In the genomic region with DNA sequence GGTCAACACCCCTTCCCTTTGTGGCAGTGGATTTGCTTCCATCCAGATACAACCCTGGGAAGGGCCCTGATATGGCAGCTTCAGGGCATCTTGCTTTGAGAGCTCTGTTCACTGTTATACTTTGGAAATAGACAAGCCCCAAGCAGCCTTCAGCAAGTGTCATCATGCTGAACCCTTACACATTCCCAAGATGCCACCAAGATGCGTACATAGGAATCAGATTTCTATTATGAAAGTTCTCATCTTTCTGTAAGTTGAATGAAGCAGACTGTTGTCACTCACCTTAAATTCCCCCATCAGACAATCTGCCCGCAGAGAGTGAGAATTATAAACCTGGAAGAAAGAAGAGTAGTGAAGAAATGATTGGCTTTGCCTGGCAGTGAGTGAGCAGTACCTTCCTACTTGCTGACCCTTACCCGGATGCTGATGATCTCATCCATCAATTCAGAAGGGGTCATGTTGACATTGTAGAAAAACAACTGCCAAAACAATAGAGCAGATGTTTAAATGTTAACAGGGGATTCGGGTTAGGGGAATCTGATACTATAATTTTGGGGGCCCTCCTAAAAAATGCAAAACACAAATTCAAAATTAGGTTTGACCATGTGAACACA, we compare ENCODE assay signal across 1 cellular context.
TF ChIP-seq lines count a peak whose summit lies in the region.

No MANE protein-coding gene starts in this region.

TF ChIP-seq in IMR-90, 13 proteins besides CTCF, POLR2A, EP300 and RAD21 (continued from another document):
- TF ChIP-seq ELK1 (IDR thresholded peaks at IDR 0.05; ENCODE audit: borderline replicate concordance, low read depth, low read length) (no peak), CEBPB (IDR thresholded peaks at IDR 0.05; ENCODE audit: low read depth, low read length) (no peak), CHD1 (IDR thresholded peaks at IDR 0.05; ENCODE audit: low read depth, low read length) (no peak), FOS (IDR thresholded peaks at IDR 0.05; ENCODE audit: low read depth, low read length) (no peak), MXI1 (IDR thresholded peaks at IDR 0.05; ENCODE audit: borderline replicate concordance, low read depth, low read length) (no peak), RCOR1 (IDR thresholded peaks at IDR 0.05; ENCODE audit: insufficient replicate concordance, low read length) (no peak)
